Comparison of ENCODE assay signal across 8 cellular contexts in genomic region chr10:88990528-88991160, GRCh38. TPM values are rescaled to one million over a fixed set of nuclear protein-coding genes. Genes with fewer than 3 reads are reported as not detected.
DNase-seq lines count a peak whose midpoint lies in the region; ATAC-seq and TF ChIP-seq lines count a peak whose summit lies in the region.

Gene FAS (plus strand): TSS chr10:88990798. CDS start chr10:88990877, 79 bp downstream.

- CTCF ChIA-PET in CD4-positive, alpha-beta T cell (lab: Charles Lee): interaction anchor here (1.3 to 2.9 kb wide), 7 partner anchors 10 to 110 kb away, joined by 4 to 20 read pairs (median 5); partner anchors contain the start of gene STAMBPL1

- peak; percentile 53 to 79 (median 69) for DNase-seq in CD4-positive, alpha-beta T cell
- DNase-seq in HK-2 (ENCODE audit: unreplicated experiment): peak; percentile 87
- DNase-seq in T-helper 1 cell: peak; percentile 68 to 88 (median 74)
- DNase-seq in amniotic epithelial cell (ENCODE audit: low read depth): peak; percentile 73
- DNase-seq in right atrium auricular region (ENCODE audit: low spot score): peak; percentile 81
- no peak for DNase-seq in retinal pigment epithelial cell (ENCODE audit: low read depth)
- no peak for DNase-seq in putamen (ENCODE audit: low spot score)

- no peaks in the 10 kb centered on the region for H3K27me3 ChIP-seq in CD4-positive, alpha-beta T cell (ENCODE audit: control insufficient read depth, insufficient read depth, low read length)
- no peaks in the 10 kb centered on the region for H3K27me3 ChIP-seq in right atrium auricular region

- H3K27ac ChIP-seq in CD4-positive, alpha-beta T cell (ENCODE audit: low read depth, low read length): peak within 1 kb of the TSS; percentile 89
- peak within 1 kb of the TSS; percentile 91 to 94 for H3K27ac ChIP-seq in right atrium auricular region

- peak within 1 kb of the TSS; percentile 93 for H3K27ac Mint-ChIP-seq in CD4-positive, alpha-beta T cell

- POLR2A ChIA-PET in CD4-positive, alpha-beta T cell (lab: Charles Lee): interaction anchor here (0.8 to 3.2 kb wide), 22 partner anchors 9 to 1172 kb away, joined by 3 to 25 read pairs (median 4); partner anchors contain the start of genes ATAD1, IFIT1, IFIT5 and KIF20B

- peaks cover 13% of the 10 kb centered on the region for H3K36me3 Mint-ChIP-seq in CD4-positive, alpha-beta T cell (ENCODE audit: low read depth)

- no peaks in the 10 kb centered on the region for H3K36me3 ChIP-seq in right atrium auricular region

- H3K4me1 ChIP-seq in right atrium auricular region: peaks cover 0 to 26% of the 10 kb centered on the region in 2 donors

- no peak for TF ChIP-seq CTCF in CD4-positive, alpha-beta T cell (IDR thresholded peaks at IDR 0.05)
- no peak for TF ChIP-seq CTCF in right atrium auricular region (IDR thresholded peaks at IDR 0.05)
- TF ChIP-seq CTCF in retinal pigment epithelial cell (conservative IDR thresholded peaks at IDR 0.05; ENCODE audit: low read depth, low read length): no peak

- peaks cover 6% of the 10 kb centered on the region for H3K9me3 Mint-ChIP-seq in CD4-positive, alpha-beta T cell

- intact Hi-C loops in CD4-positive, alpha-beta T cell (cut with DNase I, micrococcal nuclease): loop anchor here (1.0 to 10.0 kb wide), 4 partner anchors 16 to 424 kb away; partner anchors contain the start of gene IFIT5 (in 1 of the 2)

- peak within 1 kb of the TSS; percentile 98 for H3K4me3 Mint-ChIP-seq in CD4-positive, alpha-beta T cell

- H3K27me3 Mint-ChIP-seq in CD4-positive, alpha-beta T cell: no peaks in the 10 kb centered on the region

- ATAC-seq in CD4-positive, alpha-beta T cell (ENCODE audit: poor library complexity): peak; percentile 75
- ATAC-seq in GM19455 (IDR thresholded peaks at IDR 0.05; ENCODE audit: unreplicated experiment): peak; percentile 75

- H3K4me3 ChIP-seq in right atrium auricular region (peak within 1 kb of the TSS; percentile 83 to 91), retinal pigment epithelial cell (ENCODE audit: low read length) (peak within 1 kb of the TSS; percentile 87)

- H3K4me1 Mint-ChIP-seq in CD4-positive, alpha-beta T cell (ENCODE audit: low read depth): peaks cover 80% of the 10 kb centered on the region

- peaks cover 3% of the 10 kb centered on the region for H3K9me3 ChIP-seq in CD4-positive, alpha-beta T cell (ENCODE audit: control insufficient read depth, low read length)
- H3K9me3 ChIP-seq in right atrium auricular region: no peaks in the 10 kb centered on the region

RNA-seq across cellular contexts. Expression of gene FAS, which starts in this region (rescaled TPM):
- 10 to 100 TPM; 23.8 to 28.2 TPM for total RNA-seq in CD4-positive, alpha-beta T cell
- 10 to 100 TPM in 1 of 2 donors, 1 to 10 TPM in 1; 8.0 to 12.2 TPM for total RNA-seq in right atrium auricular region

Comparison
In these comparisons a context has a peak if more than half of its experiments do, and no peak if none do; other contexts are left out.
1. DNase-seq: peak in CD4-positive, alpha-beta T cell (10 of 10), HK-2 (single experiment), T-helper 1 cell (5 of 5), amniotic epithelial cell (single experiment) and right atrium auricular region (single experiment); none in retinal pigment epithelial cell (single experiment) and putamen (single experiment).